ENCODE assay signal across 9 cellular contexts in genomic region chr12:42482086-42482819, GRCh38.
A peak's percentile ranks its signal among the peaks of the same experiment; 100 is the strongest.
DNase-seq lines count a peak whose midpoint lies in the region; ATAC-seq and TF ChIP-seq lines count a peak whose summit lies in the region.
"Had no signal": no experiment of that assay in that cellular context is flagged by ENCODE, and none has a peak within 500 bp of the region (broad histone marks: within the 10 kb centered on the region; RNA-seq: fewer than 3 reads in every experiment).

No MANE protein-coding gene starts in this region.

- H3K4me3 ChIP-seq in astrocyte of the spinal cord (ENCODE audit: low read depth, low read length) (peak overlapping the region; percentile 72), thymus (ENCODE audit: low read length) (peak overlapping the region; percentile 59)

- 59% methylated on average over 20 of the region's 20 CpGs for WGBS in thymus

- H3K36me3 ChIP-seq in thymus (ENCODE audit: control insufficient read depth, insufficient read depth) = no peaks in the 10 kb centered on the region

- in situ Hi-C loops in ACHN (cut with HindIII; ENCODE audit: low pct_ligation_motif_present, low pct_unique_long_range_greater_than_20kb, low sequenced_read_pairs) (no loop called here), astrocyte of the spinal cord (cut with HindIII; ENCODE audit: low sequenced_read_pairs) (no loop called here)

- DNase-seq in ACHN = peak; percentile 48
- DNase-seq in astrocyte of the spinal cord (ENCODE audit: low read depth, low spot score) = peak; percentile 58
- peak; percentile 52 for DNase-seq in left lobe of liver (ENCODE audit: low spot score)
- no peak for DNase-seq in ureter (ENCODE audit: low spot score)
- no peak for DNase-seq in NCI-H187 treated with DMSO at 0.1 percent for 48 hours (lab: John Stamatoyannopoulos, UW)
- DNase-seq in NCI-H1048 (lab: John Stamatoyannopoulos, UW) = no peak

- no peaks in the 10 kb centered on the region for H3K9me3 ChIP-seq in thymus (ENCODE audit: control insufficient read depth)
- H3K9me3 ChIP-seq: mucosa of descending colon had no signal

- H3K27me3 ChIP-seq in thymus (ENCODE audit: control insufficient read depth, insufficient read depth) = peaks cover 38% of the 10 kb centered on the region

- no peak for TF ChIP-seq CTCF in astrocyte of the spinal cord (IDR thresholded peaks at IDR 0.05; ENCODE audit: low read depth, low read length)

- ATAC-seq in HG03521 (IDR thresholded peaks at IDR 0.05; ENCODE audit: unreplicated experiment) (peak; percentile 1), left lobe of liver (peak; percentile 2)

- H3K4me1 ChIP-seq in thymus (ENCODE audit: control insufficient read depth, insufficient read depth, low read length) = peaks cover 3% of the 10 kb centered on the region

- peak overlapping the region; percentile 8 for H3K27ac ChIP-seq in thymus (ENCODE audit: low read depth)

Comparison
In these comparisons a context has a peak if more than half of its experiments do, and no peak if none do; other contexts are left out.
1. DNase-seq: peak in ACHN (single experiment), astrocyte of the spinal cord (single experiment) and left lobe of liver (single experiment); none in ureter (single experiment), NCI-H187 treated with DMSO at 0.1 percent for 48 hours (single experiment) and NCI-H1048 (single experiment).